In genomic region chr7:95491634-95492314, GRCh38 we compare ENCODE assay signal across 12 cellular contexts. TPM values are rescaled to one million over a fixed set of nuclear protein-coding genes. Genes with fewer than 3 reads are reported as not detected.
DNase-seq lines count a peak whose midpoint lies in the region; ATAC-seq and TF ChIP-seq lines count a peak whose summit lies in the region.
"Had no signal": no experiment of that assay in that cellular context is flagged by ENCODE, and none has a peak within 500 bp of the region (broad histone marks: within the 10 kb centered on the region; RNA-seq: fewer than 3 reads in every experiment).

No MANE protein-coding gene starts in this region.

- H3K4me3 ChIP-seq in GM23338 = no peak overlapping the region
- H3K4me3 ChIP-seq in mesendoderm (ENCODE audit: low read length) = no peak overlapping the region
- H3K4me3 ChIP-seq: gastroesophageal sphincter had no signal

- H4K20me1 ChIP-seq in GM23338 (replicated peaks; ENCODE audit: insufficient read depth) = no peaks in the 10 kb centered on the region

- no peak overlapping the region for H3K27ac Mint-ChIP-seq in GM23338
- H3K27ac Mint-ChIP-seq in immature natural killer cell = no peak overlapping the region
- H3K27ac Mint-ChIP-seq: activated naive CD4-positive, alpha-beta T cell treated with anti-CD3 and anti-CD28 coated beads, Interleukin-2, amount 50 U/mL, for 72 hours had no signal

- H3K79me1 ChIP-seq in mesendoderm (ENCODE audit: low read length) = no peaks in the 10 kb centered on the region

- H2BK120ac ChIP-seq in mesendoderm (ENCODE audit: low read depth, low read length) = no peak overlapping the region

- H2AFZ ChIP-seq in GM23338 = peak overlapping the region; percentile 72; the same call in 1 of the 2 replicates

- no peak overlapping the region for H3K9ac ChIP-seq in mesendoderm (ENCODE audit: low read length)

- H3K56ac ChIP-seq in mesendoderm (ENCODE audit: low read length) = no peak overlapping the region

- H3K4me1 Mint-ChIP-seq in GM23338 (peaks cover 19% of the 10 kb centered on the region; the same call in 2 of the 3 replicates), immature natural killer cell (no peaks in the 10 kb centered on the region)

- no peak for TF ChIP-seq CTCF in GM23338 (conservative IDR thresholded peaks at IDR 0.05; ENCODE audit: low read depth in 2 of 2)
- TF ChIP-seq CTCF in VCaP (conservative IDR thresholded peaks at IDR 0.05) = no peak

- no peak overlapping the region for H3K23ac ChIP-seq in mesendoderm (ENCODE audit: low read length)

- no peaks in the 10 kb centered on the region for H3F3A ChIP-seq in GM23338 (replicated peaks; ENCODE audit: low read depth)

- H3K27me3 ChIP-seq in GM23338 (ENCODE audit: insufficient read depth) = no peaks in the 10 kb centered on the region
- no peaks in the 10 kb centered on the region for H3K27me3 ChIP-seq in mesendoderm (ENCODE audit: insufficient read depth, low read length, poor library complexity)
- H3K27me3 ChIP-seq: gastroesophageal sphincter had no signal

- H3K36me3 Mint-ChIP-seq in GM23338 (ENCODE audit: low read depth) = no peaks in the 10 kb centered on the region
- no peaks in the 10 kb centered on the region for H3K36me3 Mint-ChIP-seq in immature natural killer cell
- H3K36me3 Mint-ChIP-seq: activated naive CD4-positive, alpha-beta T cell treated with anti-CD3 and anti-CD28 coated beads, Interleukin-2, amount 50 U/mL, for 72 hours had no signal

- H2BK15ac ChIP-seq in mesendoderm (replicated peaks; ENCODE audit: low read depth) = no peak overlapping the region

- ATAC-seq in GM23338 (peak; percentile 93), HG03520 (IDR thresholded peaks at IDR 0.05; ENCODE audit: unreplicated experiment) (no peak)
- ATAC-seq: activated naive CD4-positive, alpha-beta T cell treated with anti-CD3 and anti-CD28 coated beads, Interleukin-2, amount 50 U/mL, for 72 hours; gastroesophageal sphincter had no signal

- H3K4me2 ChIP-seq in GM23338 (0 out of 2 replicates have a peak overlapping the region, but pooled peaks have one; percentile 47), mesendoderm (ENCODE audit: low read length) (no peak overlapping the region)

- H3K18ac ChIP-seq in mesendoderm (ENCODE audit: low read length) = no peak overlapping the region

- no peak overlapping the region for H3K4ac ChIP-seq in mesendoderm (ENCODE audit: low read depth, low read length)

- H3K9me2 ChIP-seq in GM23338 (ENCODE audit: insufficient read depth) = no peaks in the 10 kb centered on the region

- H3K4me1 ChIP-seq in GM23338 (ENCODE audit: insufficient read depth) (peaks cover 8% of the 10 kb centered on the region; the same call in 1 of the 2 replicates), mesendoderm (ENCODE audit: control insufficient read depth, low read depth, low read length) (no peaks in the 10 kb centered on the region)
- H3K4me1 ChIP-seq: gastroesophageal sphincter had no signal

- DNase-seq in GM23338 (ENCODE audit: low spot score) = peak; percentile 72
- peak; percentile 60 to 75 for DNase-seq in NCI-H1930 (lab: John Stamatoyannopoulos, UW)
- peak; percentile 86 for DNase-seq in mesendoderm
- DNase-seq in caudate nucleus (lab: John Stamatoyannopoulos, UW) = no peak
- DNase-seq in KBM-7 = no peak
- no peak for DNase-seq in immature natural killer cell
- DNase-seq: midbrain, MV-4-11 had no signal

- H3K79me2 ChIP-seq in GM23338 (replicated peaks; ENCODE audit: insufficient read depth) (no peaks in the 10 kb centered on the region), mesendoderm (ENCODE audit: control insufficient read depth, insufficient read depth, low read length) (no peaks in the 10 kb centered on the region)

- H2AK5ac ChIP-seq in mesendoderm (ENCODE audit: low read length) = no peak overlapping the region

- WGBS in mesendoderm (ENCODE audit: extremely low coverage, insufficient coverage, low lambda C conversion rate) = no CpG with 5 or more reads among the region's 2 CpGs

- H3K27ac ChIP-seq in GM23338 (ENCODE audit: low read depth) = no peak overlapping the region
- H3K27ac ChIP-seq in VCaP = 0 out of 2 replicates have a peak overlapping the region, but pooled peaks have one; percentile 21
- H3K27ac ChIP-seq in mesendoderm (ENCODE audit: low read depth, low read length) = no peak overlapping the region
- H3K27ac ChIP-seq in caudate nucleus (ENCODE audit: low read depth, low read length) = no peak overlapping the region
- H3K27ac ChIP-seq: gastroesophageal sphincter had no signal

- no peak overlapping the region for H3K4me3 Mint-ChIP-seq in GM23338
- no peak overlapping the region for H3K4me3 Mint-ChIP-seq in immature natural killer cell

- in situ Hi-C loops in KBM-7 (cut with MboI; ENCODE audit: low pct_unique_long_range_greater_than_20kb, low sequenced_read_pairs) = no loop called here

- no peak overlapping the region for H2BK5ac ChIP-seq in mesendoderm (ENCODE audit: low read length)

- no peaks in the 10 kb centered on the region for H3K36me3 ChIP-seq in GM23338 (ENCODE audit: insufficient read depth)
- H3K36me3 ChIP-seq in mesendoderm (ENCODE audit: control insufficient read depth, insufficient read depth, low read length) = no peaks in the 10 kb centered on the region
- H3K36me3 ChIP-seq: gastroesophageal sphincter had no signal

- H3K9me3 Mint-ChIP-seq in GM23338 (no peaks in the 10 kb centered on the region), immature natural killer cell (no peaks in the 10 kb centered on the region)
- H3K9me3 Mint-ChIP-seq: activated naive CD4-positive, alpha-beta T cell treated with anti-CD3 and anti-CD28 coated beads, Interleukin-2, amount 50 U/mL, for 72 hours had no signal

- H4K5ac ChIP-seq in mesendoderm (ENCODE audit: low read length) = no peak overlapping the region

- peaks cover 2% of the 10 kb centered on the region for H3K27me3 Mint-ChIP-seq in GM23338 (ENCODE audit: insufficient read depth, low read depth, poor library complexity)
- peaks cover 0 to 1% (median 0%) of the 10 kb centered on the region in 3 donors for H3K27me3 Mint-ChIP-seq in immature natural killer cell (ENCODE audit: low read depth in 3 of 3)

- H4K8ac ChIP-seq in mesendoderm (ENCODE audit: low read depth, low read length) = no peak overlapping the region

TF ChIP-seq in GM23338, 12 proteins besides CTCF, POLR2A, EP300 and RAD21 (continues in another document):
- no peak for TF ChIP-seq ZNF114 (CRISPR knock-in tag; IDR thresholded peaks at IDR 0.05)
- TF ChIP-seq JUNB (IDR thresholded peaks at IDR 0.05; ENCODE audit: unreplicated experiment) = no peak
- no peak for TF ChIP-seq EZH2phosphoT487 (IDR thresholded peaks at IDR 0.05; ENCODE audit: unreplicated experiment)
- no peak for TF ChIP-seq CREB1 (CRISPR knock-in tag; IDR thresholded peaks at IDR 0.05; ENCODE audit: low read depth)
- no peak for TF ChIP-seq ETS1 (IDR thresholded peaks at IDR 0.05)
- TF ChIP-seq, protein P1, sequence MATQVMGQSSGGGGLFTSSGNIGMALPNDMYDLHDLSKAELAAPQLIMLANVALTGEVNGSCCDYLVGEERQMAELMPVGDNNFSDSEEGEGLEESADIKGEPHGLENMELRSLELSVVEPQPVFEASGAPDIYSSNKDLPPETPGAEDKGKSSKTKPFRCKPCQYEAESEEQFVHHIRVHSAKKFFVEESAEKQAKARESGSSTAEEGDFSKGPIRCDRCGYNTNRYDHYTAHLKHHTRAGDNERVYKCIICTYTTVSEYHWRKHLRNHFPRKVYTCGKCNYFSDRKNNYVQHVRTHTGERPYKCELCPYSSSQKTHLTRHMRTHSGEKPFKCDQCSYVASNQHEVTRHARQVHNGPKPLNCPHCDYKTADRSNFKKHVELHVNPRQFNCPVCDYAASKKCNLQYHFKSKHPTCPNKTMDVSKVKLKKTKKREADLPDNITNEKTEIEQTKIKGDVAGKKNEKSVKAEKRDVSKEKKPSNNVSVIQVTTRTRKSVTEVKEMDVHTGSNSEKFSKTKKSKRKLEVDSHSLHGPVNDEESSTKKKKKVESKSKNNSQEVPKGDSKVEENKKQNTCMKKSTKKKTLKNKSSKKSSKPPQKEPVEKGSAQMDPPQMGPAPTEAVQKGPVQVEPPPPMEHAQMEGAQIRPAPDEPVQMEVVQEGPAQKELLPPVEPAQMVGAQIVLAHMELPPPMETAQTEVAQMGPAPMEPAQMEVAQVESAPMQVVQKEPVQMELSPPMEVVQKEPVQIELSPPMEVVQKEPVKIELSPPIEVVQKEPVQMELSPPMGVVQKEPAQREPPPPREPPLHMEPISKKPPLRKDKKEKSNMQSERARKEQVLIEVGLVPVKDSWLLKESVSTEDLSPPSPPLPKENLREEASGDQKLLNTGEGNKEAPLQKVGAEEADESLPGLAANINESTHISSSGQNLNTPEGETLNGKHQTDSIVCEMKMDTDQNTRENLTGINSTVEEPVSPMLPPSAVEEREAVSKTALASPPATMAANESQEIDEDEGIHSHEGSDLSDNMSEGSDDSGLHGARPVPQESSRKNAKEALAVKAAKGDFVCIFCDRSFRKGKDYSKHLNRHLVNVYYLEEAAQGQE (IDR thresholded peaks at IDR 0.05; ENCODE audit: unreplicated experiment) = no peak

RNA-seq across cellular contexts. Expression of gene ASB4, which starts 6.0 kb away (rescaled TPM):
- not detected in 2 replicates for total RNA-seq in GM23338 (2014; rRNA removed; shearing (Covaris generic))
- polyA plus RNA-seq in GM23338 (2016; fragmentation: Nextera tagmentation; extraction: Ambion mirVana) = not detected in 2 replicates
- not detected for polyA plus RNA-seq in mesendoderm (2013, experiment 1 of 2)
- not detected for polyA plus RNA-seq in mesendoderm (2013, experiment 2 of 2)
- polyA plus RNA-seq in immature natural killer cell = not detected
- total RNA-seq: activated naive CD4-positive, alpha-beta T cell treated with anti-CD3 and anti-CD28 coated beads, Interleukin-2, amount 50 U/mL, for 72 hours; gastroesophageal sphincter had no signal

RNA-seq across cellular contexts. Expression of gene PON2, which starts 56.9 kb away (rescaled TPM):
- total RNA-seq in GM23338 (2014; rRNA removed; shearing (Covaris generic)) = 30.8 and 39.4 TPM in 2 replicates
- 29.3 and 42.4 TPM in 2 replicates for polyA plus RNA-seq in GM23338 (2016; fragmentation: Nextera tagmentation; extraction: Ambion mirVana)
- 32.2 TPM for polyA plus RNA-seq in mesendoderm (2013, experiment 1 of 2)
- 31.8 TPM for polyA plus RNA-seq in mesendoderm (2013, experiment 2 of 2)
- 10 to 100 TPM; 11.5 to 32.3 (median 19.1) TPM for polyA plus RNA-seq in immature natural killer cell

Comparison
In these comparisons a context has a peak if more than half of its experiments do, and no peak if none do; other contexts are left out.
1. DNase-seq: peak in GM23338 (single experiment), NCI-H1930 (2 of 2) and mesendoderm (single experiment); none in caudate nucleus (0 of 61), KBM-7 (single experiment) and immature natural killer cell (0 of 3).